ENCODE assay signal across 1 cellular context in the genomic region with DNA sequence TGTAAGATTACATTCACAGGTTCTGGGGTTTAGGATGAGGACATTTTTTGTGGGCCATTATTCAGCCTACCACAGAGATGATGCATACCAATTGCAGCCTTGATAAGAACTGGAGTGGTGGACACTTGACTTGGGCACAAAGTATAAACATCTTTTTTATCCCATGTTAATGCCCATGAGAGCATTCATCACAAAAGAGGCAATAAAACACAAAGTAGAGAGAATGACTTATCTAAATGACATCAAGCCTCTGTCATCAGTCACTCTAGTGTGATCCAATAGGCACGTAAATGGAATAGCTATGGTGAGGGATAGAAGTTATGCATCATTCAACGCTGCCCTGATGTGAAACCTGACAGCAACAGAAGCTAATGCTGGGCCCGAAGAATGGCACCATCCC.
TF ChIP-seq lines count a peak whose summit lies in the region.

No MANE protein-coding gene starts in this region.

TF ChIP-seq in HEK293, 187 proteins besides CTCF, POLR2A, EP300 and RAD21 (continued from another document and continues in another):
- TF ChIP-seq, protein P1, sequence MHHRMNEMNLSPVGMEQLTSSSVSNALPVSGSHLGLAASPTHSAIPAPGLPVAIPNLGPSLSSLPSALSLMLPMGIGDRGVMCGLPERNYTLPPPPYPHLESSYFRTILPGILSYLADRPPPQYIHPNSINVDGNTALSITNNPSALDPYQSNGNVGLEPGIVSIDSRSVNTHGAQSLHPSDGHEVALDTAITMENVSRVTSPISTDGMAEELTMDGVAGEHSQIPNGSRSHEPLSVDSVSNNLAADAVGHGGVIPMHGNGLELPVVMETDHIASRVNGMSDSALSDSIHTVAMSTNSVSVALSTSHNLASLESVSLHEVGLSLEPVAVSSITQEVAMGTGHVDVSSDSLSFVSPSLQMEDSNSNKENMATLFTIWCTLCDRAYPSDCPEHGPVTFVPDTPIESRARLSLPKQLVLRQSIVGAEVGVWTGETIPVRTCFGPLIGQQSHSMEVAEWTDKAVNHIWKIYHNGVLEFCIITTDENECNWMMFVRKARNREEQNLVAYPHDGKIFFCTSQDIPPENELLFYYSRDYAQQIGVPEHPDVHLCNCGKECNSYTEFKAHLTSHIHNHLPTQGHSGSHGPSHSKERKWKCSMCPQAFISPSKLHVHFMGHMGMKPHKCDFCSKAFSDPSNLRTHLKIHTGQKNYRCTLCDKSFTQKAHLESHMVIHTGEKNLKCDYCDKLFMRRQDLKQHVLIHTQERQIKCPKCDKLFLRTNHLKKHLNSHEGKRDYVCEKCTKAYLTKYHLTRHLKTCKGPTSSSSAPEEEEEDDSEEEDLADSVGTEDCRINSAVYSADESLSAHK (tag by site-specific recombination; IDR thresholded peaks at IDR 0.05) = no peak
- TF ChIP-seq GLI2 (tag by site-specific recombination; IDR thresholded peaks at IDR 0.05; ENCODE audit: borderline replicate concordance, low read depth) (peak; percentile 93), KLF9 (tag by site-specific recombination; IDR thresholded peaks at IDR 0.05; ENCODE audit: low read depth) (peak; percentile 22; the same call in 1 of the 2 replicates), HOXC10 (CRISPR knock-in tag; IDR thresholded peaks at IDR 0.05) (no peak), ZNF521 (tag by site-specific recombination; IDR thresholded peaks at IDR 0.05) (no peak), ZNF48 (tag by site-specific recombination; IDR thresholded peaks at IDR 0.05) (no peak), ZIC2 (tag by site-specific recombination; IDR thresholded peaks at IDR 0.05) (no peak), ZNF843 (tag by site-specific recombination; IDR thresholded peaks at IDR 0.05) (peak; percentile 94), ZNF654 (tag by site-specific recombination; IDR thresholded peaks at IDR 0.05; ENCODE audit: low read depth) (peak; percentile 9; the same call in 1 of the 2 replicates), ZNF202 (tag by site-specific recombination; IDR thresholded peaks at IDR 0.05; ENCODE audit: borderline replicate concordance) (no peak), ZNF600 (tag by site-specific recombination; IDR thresholded peaks at IDR 0.05) (no peak), YY2 (tag by site-specific recombination; IDR thresholded peaks at IDR 0.05) (no peak), ZNF529 (tag by site-specific recombination; IDR thresholded peaks at IDR 0.05; ENCODE audit: insufficient replicate concordance) (no peak), ZNF426 (tag by site-specific recombination; IDR thresholded peaks at IDR 0.05) (no peak), ZNF311 (tag by site-specific recombination; IDR thresholded peaks at IDR 0.05; ENCODE audit: borderline replicate concordance) (no peak), ZNF423 (tag by site-specific recombination; IDR thresholded peaks at IDR 0.05) (no peak), GLIS1 (tag by site-specific recombination; IDR thresholded peaks at IDR 0.05) (no peak), ZBTB1 (tag by site-specific recombination; IDR thresholded peaks at IDR 0.05) (0 out of 2 replicates have a peak, but pooled peaks have one; percentile 58), GLIS2 (tag by site-specific recombination; IDR thresholded peaks at IDR 0.05) (no peak), ZNF830 (tag by site-specific recombination; IDR thresholded peaks at IDR 0.05; ENCODE audit: low read depth) (no peak), YY1 (tag by site-specific recombination; IDR thresholded peaks at IDR 0.05) (no peak), ZSCAN16 (tag by site-specific recombination; IDR thresholded peaks at IDR 0.05) (no peak), ZFP37 (tag by site-specific recombination; IDR thresholded peaks at IDR 0.05) (peak; percentile 86; the same call in 1 of the 2 replicates), FEZF1 (tag by site-specific recombination; IDR thresholded peaks at IDR 0.05) (peak; percentile 94), ZNF112 (tag by site-specific recombination; IDR thresholded peaks at IDR 0.05) (no peak), ZNF596 (tag by site-specific recombination; IDR thresholded peaks at IDR 0.05) (no peak), SP2 (tag by site-specific recombination; IDR thresholded peaks at IDR 0.05) (peak; percentile 26; the same call in 1 of the 2 replicates), ZNF184 (tag by site-specific recombination; IDR thresholded peaks at IDR 0.05) (peak; percentile 73; the same call in 1 of the 2 replicates), ZNF146 (tag by site-specific recombination; IDR thresholded peaks at IDR 0.05) (peak; percentile 58), REPIN1 (tag by site-specific recombination; IDR thresholded peaks at IDR 0.05; ENCODE audit: low read depth) (no peak), ZNF571 (tag by site-specific recombination; IDR thresholded peaks at IDR 0.05) (no peak), SCRT2 (tag by site-specific recombination; IDR thresholded peaks at IDR 0.05) (0 out of 2 replicates have a peak, but pooled peaks have one; percentile 45), ZBTB21 (tag by site-specific recombination; IDR thresholded peaks at IDR 0.05) (peak; percentile 88), ZNF350 (tag by site-specific recombination; IDR thresholded peaks at IDR 0.05) (no peak), ZNF660 (tag by site-specific recombination; IDR thresholded peaks at IDR 0.05) (peak; percentile 51; the same call in 1 of the 2 replicates), KLF16 (tag by site-specific recombination; IDR thresholded peaks at IDR 0.05) (peak; percentile 67), BCL11B (tag by site-specific recombination; IDR thresholded peaks at IDR 0.05; ENCODE audit: low read depth) (no peak), ZNF248 (tag by site-specific recombination; IDR thresholded peaks at IDR 0.05) (no peak), ZSCAN30 (tag by site-specific recombination; IDR thresholded peaks at IDR 0.05) (no peak), ZNF391 (tag by site-specific recombination; IDR thresholded peaks at IDR 0.05; ENCODE audit: borderline replicate concordance, low read depth) (peak; percentile 53; the same call in 1 of the 2 replicates), ZNF121 (tag by site-specific recombination; IDR thresholded peaks at IDR 0.05) (no peak), GFI1B (tag by site-specific recombination; IDR thresholded peaks at IDR 0.05) (0 out of 2 replicates have a peak, but pooled peaks have one; percentile 8), ZNF707 (tag by site-specific recombination; IDR thresholded peaks at IDR 0.05) (no peak), ZNF768 (tag by site-specific recombination; IDR thresholded peaks at IDR 0.05) (no peak), ZNF366 (tag by site-specific recombination; conservative IDR thresholded peaks at IDR 0.05) (peak; percentile 91), WT1 (tag by site-specific recombination; IDR thresholded peaks at IDR 0.05) (no peak), ZNF169 (tag by site-specific recombination; IDR thresholded peaks at IDR 0.05) (no peak), ZNF623 (tag by site-specific recombination; IDR thresholded peaks at IDR 0.05) (no peak), ZNF837 (tag by site-specific recombination; IDR thresholded peaks at IDR 0.05) (no peak), ZNF140 (tag by site-specific recombination; IDR thresholded peaks at IDR 0.05) (no peak), ZNF701 (tag by site-specific recombination; IDR thresholded peaks at IDR 0.05) (no peak)
- TF ChIP-seq, protein P2, sequence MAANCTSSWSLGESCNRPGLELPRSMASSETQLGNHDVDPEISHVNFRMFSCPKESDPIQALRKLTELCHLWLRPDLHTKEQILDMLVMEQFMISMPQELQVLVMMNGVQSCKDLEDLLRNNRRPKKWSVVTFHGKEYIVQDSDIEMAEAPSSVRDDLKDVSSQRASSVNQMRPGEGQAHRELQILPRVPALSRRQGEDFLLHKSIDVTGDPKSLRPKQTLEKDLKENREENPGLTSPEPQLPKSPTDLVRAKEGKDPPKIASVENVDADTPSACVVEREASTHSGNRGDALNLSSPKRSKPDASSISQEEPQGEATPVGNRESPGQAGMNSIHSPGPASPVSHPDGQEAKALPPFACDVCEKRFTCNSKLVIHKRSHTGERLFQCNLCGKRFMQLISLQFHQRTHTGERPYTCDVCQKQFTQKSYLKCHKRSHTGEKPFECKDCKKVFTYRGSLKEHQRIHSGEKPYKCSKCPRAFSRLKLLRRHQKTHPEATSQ (tag by site-specific recombination; IDR thresholded peaks at IDR 0.05) = no peak
- TF ChIP-seq, protein P3, sequence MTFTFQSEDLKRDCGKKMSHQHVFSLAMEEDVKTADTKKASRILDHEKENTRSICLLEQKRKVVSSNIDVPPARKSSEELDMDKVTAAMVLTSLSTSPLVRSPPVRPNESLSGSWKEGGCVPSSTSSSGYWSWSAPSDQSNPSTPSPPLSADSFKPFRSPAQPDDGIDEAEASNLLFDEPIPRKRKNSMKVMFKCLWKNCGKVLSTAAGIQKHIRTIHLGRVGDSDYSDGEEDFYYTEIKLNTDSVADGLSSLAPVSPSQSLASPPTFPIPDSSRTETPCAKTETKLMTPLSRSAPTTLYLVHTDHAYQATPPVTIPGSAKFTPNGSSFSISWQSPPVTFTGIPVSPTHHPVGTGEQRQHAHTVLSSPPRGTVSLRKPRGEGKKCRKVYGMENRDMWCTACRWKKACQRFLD (tag by site-specific recombination; IDR thresholded peaks at IDR 0.05) = no peak
- TF ChIP-seq, protein P4, sequence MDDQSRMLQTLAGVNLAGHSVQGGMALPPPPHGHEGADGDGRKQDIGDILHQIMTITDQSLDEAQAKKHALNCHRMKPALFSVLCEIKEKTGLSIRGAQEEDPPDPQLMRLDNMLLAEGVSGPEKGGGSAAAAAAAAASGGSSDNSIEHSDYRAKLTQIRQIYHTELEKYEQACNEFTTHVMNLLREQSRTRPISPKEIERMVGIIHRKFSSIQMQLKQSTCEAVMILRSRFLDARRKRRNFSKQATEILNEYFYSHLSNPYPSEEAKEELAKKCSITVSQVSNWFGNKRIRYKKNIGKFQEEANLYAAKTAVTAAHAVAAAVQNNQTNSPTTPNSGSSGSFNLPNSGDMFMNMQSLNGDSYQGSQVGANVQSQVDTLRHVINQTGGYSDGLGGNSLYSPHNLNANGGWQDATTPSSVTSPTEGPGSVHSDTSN (CRISPR knock-in tag; IDR thresholded peaks at IDR 0.05) = no peak
- TF ChIP-seq, protein P5, sequence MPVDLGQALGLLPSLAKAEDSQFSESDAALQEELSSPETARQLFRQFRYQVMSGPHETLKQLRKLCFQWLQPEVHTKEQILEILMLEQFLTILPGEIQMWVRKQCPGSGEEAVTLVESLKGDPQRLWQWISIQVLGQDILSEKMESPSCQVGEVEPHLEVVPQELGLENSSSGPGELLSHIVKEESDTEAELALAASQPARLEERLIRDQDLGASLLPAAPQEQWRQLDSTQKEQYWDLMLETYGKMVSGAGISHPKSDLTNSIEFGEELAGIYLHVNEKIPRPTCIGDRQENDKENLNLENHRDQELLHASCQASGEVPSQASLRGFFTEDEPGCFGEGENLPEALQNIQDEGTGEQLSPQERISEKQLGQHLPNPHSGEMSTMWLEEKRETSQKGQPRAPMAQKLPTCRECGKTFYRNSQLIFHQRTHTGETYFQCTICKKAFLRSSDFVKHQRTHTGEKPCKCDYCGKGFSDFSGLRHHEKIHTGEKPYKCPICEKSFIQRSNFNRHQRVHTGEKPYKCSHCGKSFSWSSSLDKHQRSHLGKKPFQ (tag by site-specific recombination; IDR thresholded peaks at IDR 0.05) = no peak
- TF ChIP-seq, protein P6, sequence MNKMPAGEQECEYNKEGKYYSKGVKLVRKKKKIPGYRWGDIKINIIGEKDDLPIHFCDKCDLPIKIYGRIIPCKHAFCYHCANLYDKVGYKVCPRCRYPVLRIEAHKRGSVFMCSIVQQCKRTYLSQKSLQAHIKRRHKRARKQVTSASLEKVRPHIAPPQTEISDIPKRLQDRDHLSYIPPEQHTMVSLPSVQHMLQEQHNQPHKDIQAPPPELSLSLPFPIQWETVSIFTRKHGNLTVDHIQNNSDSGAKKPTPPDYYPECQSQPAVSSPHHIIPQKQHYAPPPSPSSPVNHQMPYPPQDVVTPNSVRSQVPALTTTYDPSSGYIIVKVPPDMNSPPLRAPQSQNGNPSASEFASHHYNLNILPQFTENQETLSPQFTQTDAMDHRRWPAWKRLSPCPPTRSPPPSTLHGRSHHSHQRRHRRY (tag by site-specific recombination; IDR thresholded peaks at IDR 0.05) = no peak
- TF ChIP-seq, protein P7, sequence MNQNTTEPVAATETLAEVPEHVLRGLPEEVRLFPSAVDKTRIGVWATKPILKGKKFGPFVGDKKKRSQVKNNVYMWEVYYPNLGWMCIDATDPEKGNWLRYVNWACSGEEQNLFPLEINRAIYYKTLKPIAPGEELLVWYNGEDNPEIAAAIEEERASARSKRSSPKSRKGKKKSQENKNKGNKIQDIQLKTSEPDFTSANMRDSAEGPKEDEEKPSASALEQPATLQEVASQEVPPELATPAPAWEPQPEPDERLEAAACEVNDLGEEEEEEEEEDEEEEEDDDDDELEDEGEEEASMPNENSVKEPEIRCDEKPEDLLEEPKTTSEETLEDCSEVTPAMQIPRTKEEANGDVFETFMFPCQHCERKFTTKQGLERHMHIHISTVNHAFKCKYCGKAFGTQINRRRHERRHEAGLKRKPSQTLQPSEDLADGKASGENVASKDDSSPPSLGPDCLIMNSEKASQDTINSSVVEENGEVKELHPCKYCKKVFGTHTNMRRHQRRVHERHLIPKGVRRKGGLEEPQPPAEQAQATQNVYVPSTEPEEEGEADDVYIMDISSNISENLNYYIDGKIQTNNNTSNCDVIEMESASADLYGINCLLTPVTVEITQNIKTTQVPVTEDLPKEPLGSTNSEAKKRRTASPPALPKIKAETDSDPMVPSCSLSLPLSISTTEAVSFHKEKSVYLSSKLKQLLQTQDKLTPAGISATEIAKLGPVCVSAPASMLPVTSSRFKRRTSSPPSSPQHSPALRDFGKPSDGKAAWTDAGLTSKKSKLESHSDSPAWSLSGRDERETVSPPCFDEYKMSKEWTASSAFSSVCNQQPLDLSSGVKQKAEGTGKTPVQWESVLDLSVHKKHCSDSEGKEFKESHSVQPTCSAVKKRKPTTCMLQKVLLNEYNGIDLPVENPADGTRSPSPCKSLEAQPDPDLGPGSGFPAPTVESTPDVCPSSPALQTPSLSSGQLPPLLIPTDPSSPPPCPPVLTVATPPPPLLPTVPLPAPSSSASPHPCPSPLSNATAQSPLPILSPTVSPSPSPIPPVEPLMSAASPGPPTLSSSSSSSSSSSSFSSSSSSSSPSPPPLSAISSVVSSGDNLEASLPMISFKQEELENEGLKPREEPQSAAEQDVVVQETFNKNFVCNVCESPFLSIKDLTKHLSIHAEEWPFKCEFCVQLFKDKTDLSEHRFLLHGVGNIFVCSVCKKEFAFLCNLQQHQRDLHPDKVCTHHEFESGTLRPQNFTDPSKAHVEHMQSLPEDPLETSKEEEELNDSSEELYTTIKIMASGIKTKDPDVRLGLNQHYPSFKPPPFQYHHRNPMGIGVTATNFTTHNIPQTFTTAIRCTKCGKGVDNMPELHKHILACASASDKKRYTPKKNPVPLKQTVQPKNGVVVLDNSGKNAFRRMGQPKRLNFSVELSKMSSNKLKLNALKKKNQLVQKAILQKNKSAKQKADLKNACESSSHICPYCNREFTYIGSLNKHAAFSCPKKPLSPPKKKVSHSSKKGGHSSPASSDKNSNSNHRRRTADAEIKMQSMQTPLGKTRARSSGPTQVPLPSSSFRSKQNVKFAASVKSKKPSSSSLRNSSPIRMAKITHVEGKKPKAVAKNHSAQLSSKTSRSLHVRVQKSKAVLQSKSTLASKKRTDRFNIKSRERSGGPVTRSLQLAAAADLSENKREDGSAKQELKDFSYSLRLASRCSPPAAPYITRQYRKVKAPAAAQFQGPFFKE (tag by site-specific recombination; IDR thresholded peaks at IDR 0.05; ENCODE audit: borderline replicate concordance) = no peak
